1 cellular context compared by ENCODE assay signal in genomic region chr3:104717828-104718196, GRCh38.
TF ChIP-seq lines count a peak whose summit lies in the region.

No MANE protein-coding gene starts in this region.

TF ChIP-seq in GM23338, 12 proteins besides CTCF, POLR2A, EP300 and RAD21 (continued from another document):
- no peak for TF ChIP-seq REST (IDR thresholded peaks at IDR 0.05; ENCODE audit: unreplicated experiment)
